ENCODE assay signal across 25 cellular contexts in genomic region chr3:122019493-122019892, GRCh38. TPM values are rescaled to one million over a fixed set of nuclear protein-coding genes. Genes with fewer than 3 reads are reported as not detected.
"Had no signal": no experiment of that assay in that cellular context is flagged by ENCODE, and none has a peak within 500 bp of the region (broad histone marks: within the 10 kb centered on the region; RNA-seq: fewer than 3 reads in every experiment).

No MANE protein-coding gene starts in this region.

- H3K4me3 ChIP-seq: body of pancreas, gastrocnemius medialis, heart left ventricle, left ventricle myocardium inferior, smooth muscle cell, stomach, vagina had no signal

- H2AFZ ChIP-seq: parathyroid adenoma had no signal

- ATAC-seq: activated CD8-positive, alpha-beta T cell treated with anti-CD3 and anti-CD28 coated beads, Interleukin-2, amount 10 ng/mL, durations not matched to agents 7 days and 5 days; body of pancreas; gastrocnemius medialis; heart left ventricle; sciatic nerve; stimulated activated effector memory CD8-positive, alpha-beta T cell treated with anti-CD3 and anti-CD28 coated beads, Interleukin-12 subunit alpha, Interleukin-12 subunit beta, amount 100 ng/mL, for 72 hours had no signal

- H3K9me3 ChIP-seq: body of pancreas, gastrocnemius medialis, heart left ventricle, left ventricle myocardium inferior, stomach, vagina had no signal

- H3K27me3 ChIP-seq: body of pancreas, vagina had no signal

- H3K4me1 ChIP-seq: gastrocnemius medialis, parathyroid adenoma had no signal

- DNase-seq: activated CD4-positive, alpha-beta T cell treated with anti-CD3 and anti-CD28 coated beads, Interleukin-2, amount 10 ng/mL, durations not matched to agents 7 days and 5 days; activated CD4-positive, CD25-positive, alpha-beta regulatory T cell; activated CD8-positive, alpha-beta T cell treated with anti-CD3 and anti-CD28 coated beads, Interleukin-2, amount 10 ng/mL, durations not matched to agents 7 days and 5 days; activated naive CD4-positive, alpha-beta T cell treated with Interleukin-2 at 50 U/mL for 16 hours; activated naive CD8-positive, alpha-beta T cell treated with anti-CD3 and anti-CD28 coated beads, Interleukin-2, amount 10 ng/mL, durations not matched to agents 7 days and 5 days; activated T-cell treated with anti-CD3 and anti-CD28 coated beads, Interleukin-2, amount 50 U/mL, for 24 hours; amygdala; body of pancreas; central memory CD4-positive, alpha-beta T cell; gastrocnemius medialis; heart left ventricle; left ventricle myocardium inferior; mammary epithelial cell; midbrain; stimulated activated CD4-positive, alpha-beta T cell treated with anti-CD3 and anti-CD28 coated beads, Interleukin-4, amount 100 ng/mL, for 24 hours; stomach; trophoblast cell had no signal

- H3K27ac ChIP-seq: body of pancreas, gastrocnemius medialis, heart left ventricle, left ventricle myocardium inferior, parathyroid adenoma, stomach, vagina had no signal

- H3K4me2 ChIP-seq: smooth muscle cell had no signal

- H3K79me2 ChIP-seq: parathyroid adenoma had no signal

- H3K36me3 ChIP-seq: gastrocnemius medialis, heart left ventricle, left ventricle myocardium inferior, stomach, vagina had no signal

RNA-seq across cellular contexts. Expression of gene ILDR1, which starts 2.6 kb away (rescaled TPM):
- total RNA-seq: activated naive CD8-positive, alpha-beta T cell treated with anti-CD3 and anti-CD28 coated beads, Interleukin-2, amount 10 ng/mL, durations not matched to agents 7 days and 5 days; gastrocnemius medialis; sciatic nerve; temporal lobe had no signal
- polyA plus RNA-seq: heart left ventricle, smooth muscle cell had no signal

RNA-seq across cellular contexts. Expression of gene CD86, which starts 35.7 kb away (rescaled TPM):
- total RNA-seq: epithelial cell of proximal tubule, kidney epithelial cell, smooth muscle cell had no signal
- polyA plus RNA-seq: smooth muscle cell had no signal
